8 cellular contexts compared by ENCODE assay signal in the genomic region with DNA sequence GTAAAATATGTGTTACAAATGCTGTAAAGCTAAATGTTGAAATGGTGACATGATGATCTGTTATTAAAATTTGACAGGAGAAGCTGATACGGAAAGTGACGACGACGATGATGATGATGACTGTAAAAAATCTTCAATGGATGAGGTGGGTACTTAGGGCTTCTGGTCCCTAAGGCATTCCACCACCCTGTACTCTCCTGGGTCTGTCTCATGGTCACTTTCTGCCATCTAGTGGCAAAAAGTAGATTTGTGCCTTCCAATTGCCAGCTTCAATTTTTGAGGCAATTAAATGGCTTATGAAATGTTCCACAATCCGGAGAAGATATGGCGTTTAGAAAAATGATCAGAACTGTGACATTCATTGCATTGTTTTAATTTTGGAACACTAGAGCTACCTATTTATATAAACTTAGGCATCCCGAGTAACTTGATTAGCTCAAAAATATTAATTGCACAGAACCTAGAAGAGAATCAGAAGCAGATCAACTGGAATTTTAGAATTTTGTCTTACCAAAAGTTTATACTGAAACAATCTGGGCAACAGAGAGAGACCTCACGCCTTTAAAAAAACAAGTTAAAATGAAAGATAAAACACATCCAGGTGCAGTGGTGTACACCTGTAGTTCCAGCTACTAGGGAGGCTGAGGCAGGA.
DNase-seq lines count a peak whose midpoint lies in the region; ATAC-seq, FAIRE-seq and TF ChIP-seq lines count a peak whose summit lies in the region.

No MANE protein-coding gene starts in this region.

- no peak overlapping the region for H3K27ac Mint-ChIP-seq in effector memory CD8-positive, alpha-beta T cell
- H3K27ac Mint-ChIP-seq in memory B cell, result no peak overlapping the region

- H3K4me1 Mint-ChIP-seq in effector memory CD8-positive, alpha-beta T cell (ENCODE audit: low read depth in 2 of 2), result no peaks in the 10 kb centered on the region
- H3K4me1 Mint-ChIP-seq in memory B cell, result no peaks in the 10 kb centered on the region

- H3K36me3 Mint-ChIP-seq in effector memory CD8-positive, alpha-beta T cell (ENCODE audit: insufficient read depth), result peaks cover 7% of the 10 kb centered on the region
- H3K36me3 Mint-ChIP-seq in memory B cell, result no peaks in the 10 kb centered on the region

- no peaks in the 10 kb centered on the region for H3K36me3 ChIP-seq in SJSA1

- H3K4me1 ChIP-seq in SJSA1 (replicated peaks), result no peaks in the 10 kb centered on the region

- no peaks in the 10 kb centered on the region for H3K9me3 Mint-ChIP-seq in effector memory CD8-positive, alpha-beta T cell
- no peaks in the 10 kb centered on the region for H3K9me3 Mint-ChIP-seq in memory B cell

- peak; percentile 5 for DNase-seq in stimulated activated CD4-positive, alpha-beta T cell treated with anti-CD3 and anti-CD28 coated beads, Interleukin-1b, Interleukin-23, amount 100 ng/mL, for 48 hours
- DNase-seq in stimulated activated CD4-positive, alpha-beta T cell treated with anti-CD3 and anti-CD28 coated beads, Interleukin-4, amount 100 ng/mL, for 1 hour, result no peak
- DNase-seq in HFF-Myc (ENCODE audit: extremely low read depth, low read depth) (peak; percentile 64), NB4 (ENCODE audit: low read depth) (peak; percentile 82), SJSA1 (ENCODE audit: low read depth in 1 of 2, low spot score in 2 of 2) (peak; percentile 47 to 52), memory B cell (ENCODE audit: low spot score in 2 of 2) (peak; percentile 17 to 20), urothelium cell line (ENCODE audit: low spot score) (peak; percentile 63)
- DNase-seq in effector memory CD8-positive, alpha-beta T cell, result peak; percentile 33 to 47 (median 36)

- no peak overlapping the region for H3K4me3 ChIP-seq in HFF-Myc (replicated peaks; ENCODE audit: low read depth, low read length)
- H3K4me3 ChIP-seq in NB4 (ENCODE audit: low read depth, low read length), result no peak overlapping the region
- H3K4me3 ChIP-seq in SJSA1, result no peak overlapping the region

- no peaks in the 10 kb centered on the region for H3K9me3 ChIP-seq in SJSA1 (replicated peaks)

- no peaks in the 10 kb centered on the region for H3K27me3 Mint-ChIP-seq in effector memory CD8-positive, alpha-beta T cell
- peaks cover 2% of the 10 kb centered on the region for H3K27me3 Mint-ChIP-seq in memory B cell

- no peak for TF ChIP-seq POLR2A in NB4 (IDR thresholded peaks at IDR 0.05; ENCODE audit: extremely low read depth, insufficient read length)

- no peak overlapping the region for H3K27ac ChIP-seq in SJSA1

- peak; percentile 91 for FAIRE-seq in urothelium cell line (lab: Jason Lieb, UNC)

- no peaks in the 10 kb centered on the region for H3K27me3 ChIP-seq in SJSA1 (replicated peaks)

- H3K4me3 Mint-ChIP-seq in effector memory CD8-positive, alpha-beta T cell, result no peak overlapping the region
- H3K4me3 Mint-ChIP-seq in memory B cell, result no peak overlapping the region

- TF ChIP-seq CTCF in HFF-Myc (IDR thresholded peaks at IDR 0.05; ENCODE audit: low read depth, low read length, missing control alignments), result peak; percentile 69
- TF ChIP-seq CTCF in NB4 (IDR thresholded peaks at IDR 0.05; ENCODE audit: low read depth, low read length), result peak; percentile 83

- peak; percentile 77 for ATAC-seq in effector memory CD8-positive, alpha-beta T cell (replicated peaks)
- peak; percentile 53 for ATAC-seq in memory B cell (ENCODE audit: low read depth)
